In the genomic region with DNA sequence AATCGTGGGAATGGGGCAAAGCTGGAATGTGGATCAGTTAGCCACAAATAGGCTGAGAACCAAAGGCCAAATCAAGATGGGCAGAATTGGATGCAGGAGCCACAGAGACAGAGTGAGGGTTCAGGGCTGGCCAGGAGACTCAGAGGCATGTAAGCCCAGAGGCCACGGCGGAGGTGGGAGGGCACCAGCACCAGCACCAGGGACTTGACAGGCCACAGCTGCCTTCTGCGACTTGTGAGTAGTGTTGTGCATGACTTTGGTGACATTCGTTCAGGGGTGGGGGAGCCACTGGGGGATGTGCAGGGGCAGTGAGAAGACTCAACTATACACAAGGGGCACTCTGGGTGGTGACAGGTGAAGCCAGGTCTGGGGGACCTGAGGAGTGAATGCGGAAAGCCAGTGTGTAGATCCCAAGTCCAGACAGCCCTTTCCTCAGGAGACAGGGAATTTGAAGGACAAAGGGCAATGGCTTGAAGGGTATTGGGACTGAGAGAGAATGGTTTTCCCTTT, we compare ENCODE assay signal across 16 cellular contexts. TPM values are rescaled to one million over a fixed set of nuclear protein-coding genes. Genes with fewer than 3 reads are reported as not detected.
A peak's percentile ranks its signal among the peaks of the same experiment; 100 is the strongest.
DNase-seq lines count a peak whose midpoint lies in the region; ATAC-seq and TF ChIP-seq lines count a peak whose summit lies in the region.
"Had no signal": no experiment of that assay in that cellular context is flagged by ENCODE, and none has a peak within 500 bp of the region (broad histone marks: within the 10 kb centered on the region; RNA-seq: fewer than 3 reads in every experiment).

No MANE protein-coding gene starts in this region.

- intact Hi-C loops in Right ventricle myocardium superior (cut with DNase I) = loop anchor here (10.0 kb wide), 1 partner anchor 50 kb away; the partner anchor contains the start of gene TMOD1
- intact Hi-C loops in sciatic nerve (cut with DNase I) = no loop called here
- intact Hi-C loops in upper lobe of right lung (cut with DNase I) = no loop called here
- intact Hi-C loops in posterior vena cava (cut with DNase I) = no loop called here

- H3K36me3 ChIP-seq in cardiac muscle cell (peaks cover 28% of the 10 kb centered on the region), gastroesophageal sphincter (peaks cover 0 to 29% of the 10 kb centered on the region in 2 donors), upper lobe of right lung (no peaks in the 10 kb centered on the region)

- H3K27ac ChIP-seq in cardiac muscle cell (peak overlapping the region; percentile 48), gastroesophageal sphincter (peak overlapping the region in 3 of 4 donors; percentile 90 to 98 (median 93)), upper lobe of right lung (no peak overlapping the region)
- H3K27ac ChIP-seq: 22Rv1, RWPE1 had no signal

- DNase-seq in cardiac muscle cell (ENCODE audit: low read depth in 1 of 2, low spot score in 1 of 2) (no peak), Right ventricle myocardium superior (no peak), sciatic nerve (ENCODE audit: low spot score) (peak; percentile 51), upper lobe of right lung (peak; percentile 46), posterior vena cava (ENCODE audit: low spot score) (no peak), DMS53 treated with DMSO at 0.1 percent for 48 hours (lab: John Stamatoyannopoulos, UW; ENCODE audit: unreplicated experiment) (no peak), DMS153 treated with DMSO at 0.1 percent for 48 hours (lab: John Stamatoyannopoulos, UW; ENCODE audit: unreplicated experiment) (no peak)
- DNase-seq: DND-41, NCI-H1417 treated with DMSO at 0.1 percent for 48 hours, NCI-H1930, NCI-H345, PC-3 had no signal

- TF ChIP-seq POLR2A in gastroesophageal sphincter (IDR thresholded peaks at IDR 0.05) = no peak

- H3K27me3 ChIP-seq in cardiac muscle cell = no peaks in the 10 kb centered on the region
- H3K27me3 ChIP-seq in gastroesophageal sphincter = no peaks in the 10 kb centered on the region
- H3K27me3 ChIP-seq in upper lobe of right lung = no peaks in the 10 kb centered on the region

- ATAC-seq in Right ventricle myocardium superior (ENCODE audit: poor library complexity) (no peak), gastroesophageal sphincter (no peak), sciatic nerve (no peak), upper lobe of right lung (no peak)
- ATAC-seq: PC-3 had no signal

- TF ChIP-seq CTCF in cardiac muscle cell (IDR thresholded peaks at IDR 0.05; ENCODE audit: low read depth, low read length) = no peak
- TF ChIP-seq CTCF in gastroesophageal sphincter (IDR thresholded peaks at IDR 0.05) = no peak
- no peak for TF ChIP-seq CTCF in upper lobe of right lung (IDR thresholded peaks at IDR 0.05)

- TF ChIP-seq EP300 in gastroesophageal sphincter (IDR thresholded peaks at IDR 0.05) = no peak

- no peaks in the 10 kb centered on the region for H3K4me1 ChIP-seq in cardiac muscle cell (ENCODE audit: low read depth)
- H3K4me1 ChIP-seq in gastroesophageal sphincter = peaks cover 22 to 55% (median 24%) of the 10 kb centered on the region in 3 donors
- H3K4me1 ChIP-seq in upper lobe of right lung = peaks cover 25% of the 10 kb centered on the region

- H3K9me3 ChIP-seq in cardiac muscle cell (ENCODE audit: low read depth) = no peaks in the 10 kb centered on the region
- H3K9me3 ChIP-seq in gastroesophageal sphincter = no peaks in the 10 kb centered on the region
- no peaks in the 10 kb centered on the region for H3K9me3 ChIP-seq in upper lobe of right lung

- 77% methylated on average over 2 to 4 of the region's 6 CpGs for WGBS in gastroesophageal sphincter (ENCODE audit: low coverage in 1 of 2), 2 donors

- H3K4me3 ChIP-seq in cardiac muscle cell (no peak overlapping the region), gastroesophageal sphincter (no peak overlapping the region), upper lobe of right lung (no peak overlapping the region)

RNA-seq across cellular contexts. Expression of gene TMOD1, which starts 53.2 kb away (rescaled TPM):
- total RNA-seq in cardiac muscle cell (61.4 and 75.7 TPM in 2 replicates), Right ventricle myocardium superior (192 TPM), gastroesophageal sphincter (10 to 100 TPM; 38.6 to 99.6 (median 76.7) TPM), sciatic nerve (25.3 TPM), upper lobe of right lung (11.3 TPM), posterior vena cava (10 to 100 TPM; 57.8 to 72.1 TPM)
- polyA plus RNA-seq in cardiac muscle cell = 168 and 219 TPM in 2 replicates
- total RNA-seq: G401, PC-3 had no signal

Comparison
In these comparisons a context has a peak if more than half of its experiments do, and no peak if none do; other contexts are left out.
1. DNase-seq: peak in sciatic nerve (single experiment) and upper lobe of right lung (single experiment); none in cardiac muscle cell (0 of 2), Right ventricle myocardium superior (single experiment), posterior vena cava (single experiment), DMS53 treated with DMSO at 0.1 percent for 48 hours (single experiment) and DMS153 treated with DMSO at 0.1 percent for 48 hours (single experiment).